ENCODE assay signal across 10 cellular contexts in the genomic region with DNA sequence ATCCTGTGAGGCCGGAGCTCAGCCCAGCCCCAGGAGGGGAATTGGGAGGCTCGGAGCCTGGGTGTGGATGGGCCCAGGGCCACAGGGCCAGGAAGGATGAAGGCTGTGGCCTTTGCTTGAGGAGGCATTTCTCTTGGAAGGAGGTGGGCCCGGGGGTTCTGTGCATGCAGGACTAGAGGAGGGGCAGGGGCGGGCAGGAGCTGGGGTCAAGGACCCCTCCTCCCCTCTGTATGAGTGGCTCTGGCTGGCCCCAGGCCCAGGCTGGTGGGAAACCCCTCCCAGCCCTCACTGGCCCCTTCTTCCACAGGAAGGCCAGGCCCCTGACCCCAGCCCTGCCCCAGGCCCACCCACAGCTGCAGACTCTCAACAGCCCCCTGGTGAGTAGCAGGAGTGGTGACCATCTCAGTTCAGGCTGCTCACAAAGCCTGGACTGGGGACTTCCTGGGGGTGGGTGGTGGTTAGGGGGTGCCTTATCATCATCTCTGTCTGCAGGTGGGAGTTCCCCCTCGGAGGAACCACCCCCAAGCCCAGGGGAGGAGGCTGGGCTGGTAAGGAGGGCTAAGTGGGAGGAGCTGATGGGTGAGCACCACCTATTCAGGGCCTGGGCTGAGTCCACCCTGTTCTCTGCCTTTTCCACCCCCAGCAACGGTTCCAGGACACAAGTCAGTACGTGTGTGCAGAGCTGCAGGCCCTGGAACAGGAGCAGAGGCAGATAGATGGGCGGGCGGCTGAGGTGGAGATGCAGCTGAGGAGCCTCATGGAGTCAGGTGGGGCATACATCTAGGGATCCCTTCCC. TPM values are rescaled to one million over a fixed set of nuclear protein-coding genes. Genes with fewer than 3 reads are reported as not detected.
DNase-seq lines count a peak whose midpoint lies in the region; ATAC-seq and TF ChIP-seq lines count a peak whose summit lies in the region.
"Had no signal": no experiment of that assay in that cellular context is flagged by ENCODE, and none has a peak within 500 bp of the region (broad histone marks: within the 10 kb centered on the region; RNA-seq: fewer than 3 reads in every experiment).

No MANE protein-coding gene starts in this region.

- H3K27ac ChIP-seq in OCI-LY7 (ENCODE audit: low read depth, low read length, poor library complexity, severe bottlenecking) (no peak overlapping the region), upper lobe of right lung (no peak overlapping the region)

- no peaks in the 10 kb centered on the region for H3K9me2 ChIP-seq in OCI-LY7 (ENCODE audit: insufficient read depth, low read length)

- DNase-seq in activated CD4-positive, alpha-beta T cell treated with anti-CD3 and anti-CD28 coated beads for 48 hours: peak; percentile 47
- DNase-seq in activated CD4-positive, alpha-beta T cell treated with anti-CD3 and anti-CD28 coated beads for 1 hour: no peak
- DNase-seq in OCI-LY7 (ENCODE audit: low spot score) (peak; percentile 36), Ammon's horn (ENCODE audit: low spot score) (no peak), upper lobe of right lung (no peak)
- peak in 1 of 2 donors; percentile 73 for DNase-seq in stimulated activated effector memory CD8-positive, alpha-beta T cell treated with anti-CD3 and anti-CD28 coated beads, Interleukin-12 subunit alpha, Interleukin-12 subunit beta, amount 100 ng/mL, for 72 hours (ENCODE audit: low spot score in 2 of 2)
- DNase-seq: effector CD4-positive, alpha-beta T cell had no signal

- CTCF ChIA-PET in OCI-LY7 (lab: Charles Lee; ENCODE audit: unreplicated experiment): interaction anchor here (0.6 kb wide), 1 partner anchor 31 kb away, joined by 4 read pairs; no protein-coding TSS in a partner anchor

- H3K9me3 ChIP-seq in OCI-LY7 (ENCODE audit: low read length): no peaks in the 10 kb centered on the region
- no peaks in the 10 kb centered on the region for H3K9me3 ChIP-seq in upper lobe of right lung

- H3K4me1 ChIP-seq in OCI-LY7 (ENCODE audit: insufficient read depth, low read length, poor library complexity, severe bottlenecking) (peaks cover 36% of the 10 kb centered on the region), upper lobe of right lung (peaks cover 18% of the 10 kb centered on the region)

- H4K20me1 ChIP-seq in OCI-LY7 (ENCODE audit: insufficient read depth, low read length): no peaks in the 10 kb centered on the region

- peaks cover 79% of the 10 kb centered on the region for H3K4me1 Mint-ChIP-seq in dendritic cell treated with granulocyte-macrophage colony-stimulating factor and Interleukin-4, amounts not matched to agents 40 ng/mL and 50 ng/mL, for 4 days (ENCODE audit: low read depth)
- H3K4me1 Mint-ChIP-seq in stimulated activated effector memory CD8-positive, alpha-beta T cell treated with anti-CD3 and anti-CD28 coated beads, Interleukin-12 subunit alpha, Interleukin-12 subunit beta, amount 100 ng/mL, for 72 hours: peaks cover 69% of the 10 kb centered on the region

- TF ChIP-seq CTCF in OCI-LY7 (conservative IDR thresholded peaks at IDR 0.05; ENCODE audit: low read length) (no peak), upper lobe of right lung (IDR thresholded peaks at IDR 0.05) (no peak)

- ATAC-seq in stimulated activated effector memory CD8-positive, alpha-beta T cell treated with anti-CD3 and anti-CD28 coated beads, Interleukin-12 subunit alpha, Interleukin-12 subunit beta, amount 100 ng/mL, for 72 hours: peak; percentile 55
- ATAC-seq in GM21515 (IDR thresholded peaks at IDR 0.05; ENCODE audit: unreplicated experiment): no peak
- ATAC-seq in upper lobe of right lung: no peak

- H3K36me3 ChIP-seq in OCI-LY7 (ENCODE audit: insufficient read depth, low read length) (peaks cover 26% of the 10 kb centered on the region; the same call in 1 of the 2 replicates), upper lobe of right lung (peaks cover 26% of the 10 kb centered on the region)

- no peaks in the 10 kb centered on the region for H3K27me3 Mint-ChIP-seq in dendritic cell treated with granulocyte-macrophage colony-stimulating factor and Interleukin-4, amounts not matched to agents 40 ng/mL and 50 ng/mL, for 4 days

- H3K36me3 Mint-ChIP-seq in dendritic cell treated with granulocyte-macrophage colony-stimulating factor and Interleukin-4, amounts not matched to agents 40 ng/mL and 50 ng/mL, for 4 days (ENCODE audit: low read depth): peaks cover 94% of the 10 kb centered on the region
- peaks cover 87% of the 10 kb centered on the region for H3K36me3 Mint-ChIP-seq in stimulated activated effector memory CD8-positive, alpha-beta T cell treated with anti-CD3 and anti-CD28 coated beads, Interleukin-12 subunit alpha, Interleukin-12 subunit beta, amount 100 ng/mL, for 72 hours

- H3K9me3 Mint-ChIP-seq in dendritic cell treated with granulocyte-macrophage colony-stimulating factor and Interleukin-4, amounts not matched to agents 40 ng/mL and 50 ng/mL, for 4 days: no peaks in the 10 kb centered on the region
- no peaks in the 10 kb centered on the region for H3K9me3 Mint-ChIP-seq in stimulated activated effector memory CD8-positive, alpha-beta T cell treated with anti-CD3 and anti-CD28 coated beads, Interleukin-12 subunit alpha, Interleukin-12 subunit beta, amount 100 ng/mL, for 72 hours

- BruUV-seq in OCI-LY7 (replicated peaks; lab: Mats Ljungman, UMichigan): no TSS peak

- H3K4me3 Mint-ChIP-seq in dendritic cell treated with granulocyte-macrophage colony-stimulating factor and Interleukin-4, amounts not matched to agents 40 ng/mL and 50 ng/mL, for 4 days: no peak overlapping the region
- H3K4me3 Mint-ChIP-seq in stimulated activated effector memory CD8-positive, alpha-beta T cell treated with anti-CD3 and anti-CD28 coated beads, Interleukin-12 subunit alpha, Interleukin-12 subunit beta, amount 100 ng/mL, for 72 hours: peak overlapping the region; percentile 80

- H3K79me2 ChIP-seq in OCI-LY7 (ENCODE audit: insufficient read depth, low read depth, low read length): no peaks in the 10 kb centered on the region

- H3K4me2 ChIP-seq in OCI-LY7 (ENCODE audit: low read length): no peak overlapping the region
- H3K4me2 ChIP-seq: smooth muscle cell had no signal

- H3K4me3 ChIP-seq in OCI-LY7 (ENCODE audit: low read depth, low read length, poor library complexity, severe bottlenecking) (no peak overlapping the region), upper lobe of right lung (no peak overlapping the region)
- H3K4me3 ChIP-seq: smooth muscle cell had no signal

- intact Hi-C loops in OCI-LY7 (cut with micrococcal nuclease; ENCODE audit: unreplicated experiment): no loop called here
- intact Hi-C loops in dendritic cell treated with granulocyte-macrophage colony-stimulating factor and Interleukin-4, amounts not matched to agents 40 ng/mL and 50 ng/mL, for 4 days (cut with micrococcal nuclease): no loop called here
- intact Hi-C loops in upper lobe of right lung (cut with DNase I): no loop called here

- POLR2A ChIA-PET in OCI-LY7 (lab: Charles Lee): interaction anchor here (1.2 kb wide), 1 partner anchor 13 kb away, joined by 4 read pairs; no protein-coding TSS in a partner anchor

- no peaks in the 10 kb centered on the region for H3K27me3 ChIP-seq in upper lobe of right lung

- peak overlapping the region; percentile 95 for H3K27ac Mint-ChIP-seq in dendritic cell treated with granulocyte-macrophage colony-stimulating factor and Interleukin-4, amounts not matched to agents 40 ng/mL and 50 ng/mL, for 4 days
- peak overlapping the region; percentile 96 for H3K27ac Mint-ChIP-seq in stimulated activated effector memory CD8-positive, alpha-beta T cell treated with anti-CD3 and anti-CD28 coated beads, Interleukin-12 subunit alpha, Interleukin-12 subunit beta, amount 100 ng/mL, for 72 hours

- H2AFZ ChIP-seq in OCI-LY7 (ENCODE audit: low read length): no peak overlapping the region

RNA-seq across cellular contexts. Expression of gene KCNK7, which starts 6.0 kb away (rescaled TPM):
- total RNA-seq in OCI-LY7 (2014; rRNA removed; shearing (Covaris generic)): 1.4 TPM in 1 of 2 replicates, not detected in the other
- total RNA-seq in OCI-LY7 (2022): 0.68 and 1.6 TPM in 2 replicates
- total RNA-seq in upper lobe of right lung: 1.3 TPM
- total RNA-seq: smooth muscle cell had no signal

RNA-seq across cellular contexts. Expression of gene EHBP1L1, which starts 13.8 kb away (rescaled TPM):
- 59.6 and 59.7 TPM in 2 replicates for total RNA-seq in OCI-LY7 (2014; rRNA removed; shearing (Covaris generic))
- total RNA-seq in OCI-LY7 (2022) (71.6 and 80.3 TPM in 2 replicates), upper lobe of right lung (88.3 TPM)

RNA-seq across cellular contexts. Expression of gene FAM89B, which starts 17.3 kb away (rescaled TPM):
- total RNA-seq in OCI-LY7 (2014; rRNA removed; shearing (Covaris generic)): 16.1 and 26.4 TPM in 2 replicates
- total RNA-seq in OCI-LY7 (2022) (17.9 and 25.3 TPM in 2 replicates), upper lobe of right lung (44.1 TPM)

RNA-seq across cellular contexts. Expression of gene ZNRD2, which starts 19.4 kb away (rescaled TPM):
- 37.7 and 60.4 TPM in 2 replicates for total RNA-seq in OCI-LY7 (2014; rRNA removed; shearing (Covaris generic))
- total RNA-seq in OCI-LY7 (2022) (35.9 and 43.4 TPM in 2 replicates), upper lobe of right lung (24.0 TPM)

RNA-seq across cellular contexts. Expression of gene MAP3K11, which starts 24.4 kb away (rescaled TPM):
- 32.0 and 33.4 TPM in 2 replicates for total RNA-seq in OCI-LY7 (2014; rRNA removed; shearing (Covaris generic))
- total RNA-seq in OCI-LY7 (2022) (50.6 and 53.2 TPM in 2 replicates), upper lobe of right lung (106 TPM)

Comparison
In these comparisons a context has a peak if more than half of its experiments do, and no peak if none do; other contexts are left out.
1. DNase-seq: peak in activated CD4-positive, alpha-beta T cell treated with anti-CD3 and anti-CD28 coated beads for 48 hours (single experiment) and OCI-LY7 (single experiment); none in activated CD4-positive, alpha-beta T cell treated with anti-CD3 and anti-CD28 coated beads for 1 hour (single experiment), Ammon's horn (single experiment) and upper lobe of right lung (single experiment).